In genomic region chr9:129258124-129258822, GRCh38 we compare ENCODE assay signal across 8 cellular contexts.
DNase-seq lines count a peak whose midpoint lies in the region; ATAC-seq and TF ChIP-seq lines count a peak whose summit lies in the region.

No MANE protein-coding gene starts in this region.

- no peaks in the 10 kb centered on the region for H3K36me3 ChIP-seq in colonic mucosa

- H3K9me3 ChIP-seq in colonic mucosa = no peaks in the 10 kb centered on the region

- H3K4me3 ChIP-seq in GM12875 (ENCODE audit: low read depth, low read length) = peak overlapping the region; percentile 16
- peak overlapping the region; percentile 8 for H3K4me3 ChIP-seq in colonic mucosa

- no peak for TF ChIP-seq CTCF in GM12875 (IDR thresholded peaks at IDR 0.05; ENCODE audit: borderline replicate concordance, insufficient read depth, low read depth, low read length)
- TF ChIP-seq CTCF in colonic mucosa (IDR thresholded peaks at IDR 0.05) = no peak

- no peak overlapping the region for H3K27ac ChIP-seq in colonic mucosa

- DNase-seq in NCI-H2029 (lab: John Stamatoyannopoulos, UW) (peak; percentile 88), colonic mucosa (peak; percentile 83), left colon (peak; percentile 80 to 81), NCI-H1694 treated with DMSO at 0.1 percent for 48 hours (lab: John Stamatoyannopoulos, UW) (no peak)
- peak; percentile 89 to 90 for DNase-seq in activated CD4-positive, alpha-beta T cell treated with anti-CD3 and anti-CD28 coated beads, Interleukin-2, amount 50 U/mL, for 48 hours
- peak; percentile 76 to 92 (median 84) for DNase-seq in stimulated activated CD4-positive, alpha-beta T cell treated with anti-CD3 and anti-CD28 coated beads, Interleukin-1b, Interleukin-23, amount 100 ng/mL, for 24 hours (ENCODE audit: low read depth in 4 of 4, low spot score in 1 of 4)

- peaks cover 6% of the 10 kb centered on the region for H3K27me3 ChIP-seq in colonic mucosa

- intact Hi-C loops in colonic mucosa (cut with DNase I) = no loop called here
- intact Hi-C loops in left colon (cut with DNase I, micrococcal nuclease) = no loop called here

- ATAC-seq in left colon (peak; percentile 84), HG03108 (IDR thresholded peaks at IDR 0.05; ENCODE audit: unreplicated experiment) (no peak)

- H3K9ac ChIP-seq in colonic mucosa (ENCODE audit: low read depth in 2 of 2, low read length in 2 of 2) = no peak overlapping the region

- no peaks in the 10 kb centered on the region for H3K4me1 ChIP-seq in colonic mucosa
